1 cellular context compared by ENCODE assay signal in the genomic region with DNA sequence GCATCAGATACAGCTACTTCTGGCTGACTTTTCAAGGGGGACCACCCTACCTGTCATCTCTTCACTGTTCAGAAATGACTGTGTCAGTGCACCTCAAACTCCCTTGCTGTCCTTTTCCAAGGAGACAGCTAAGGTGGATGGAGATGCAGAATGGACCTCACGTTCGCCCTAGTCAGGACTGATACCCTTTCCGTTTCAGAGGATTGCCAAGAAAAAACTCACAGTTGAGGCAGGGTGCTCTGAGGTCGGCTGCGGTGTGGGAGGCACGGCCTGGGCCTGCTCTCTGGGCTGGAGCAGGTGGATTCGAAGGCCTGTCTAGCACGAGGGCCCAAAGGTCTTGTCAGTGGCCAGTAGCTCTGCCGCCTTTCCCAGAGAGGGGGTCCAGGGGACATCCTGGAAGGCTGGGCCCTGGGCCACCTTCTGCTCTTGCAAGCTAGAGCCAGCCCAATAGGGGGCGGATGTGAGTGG.
TF ChIP-seq lines count a peak whose summit lies in the region.

No MANE protein-coding gene starts in this region.

TF ChIP-seq in GM23338, 12 proteins besides CTCF, POLR2A, EP300 and RAD21:
- TF ChIP-seq, protein P1, sequence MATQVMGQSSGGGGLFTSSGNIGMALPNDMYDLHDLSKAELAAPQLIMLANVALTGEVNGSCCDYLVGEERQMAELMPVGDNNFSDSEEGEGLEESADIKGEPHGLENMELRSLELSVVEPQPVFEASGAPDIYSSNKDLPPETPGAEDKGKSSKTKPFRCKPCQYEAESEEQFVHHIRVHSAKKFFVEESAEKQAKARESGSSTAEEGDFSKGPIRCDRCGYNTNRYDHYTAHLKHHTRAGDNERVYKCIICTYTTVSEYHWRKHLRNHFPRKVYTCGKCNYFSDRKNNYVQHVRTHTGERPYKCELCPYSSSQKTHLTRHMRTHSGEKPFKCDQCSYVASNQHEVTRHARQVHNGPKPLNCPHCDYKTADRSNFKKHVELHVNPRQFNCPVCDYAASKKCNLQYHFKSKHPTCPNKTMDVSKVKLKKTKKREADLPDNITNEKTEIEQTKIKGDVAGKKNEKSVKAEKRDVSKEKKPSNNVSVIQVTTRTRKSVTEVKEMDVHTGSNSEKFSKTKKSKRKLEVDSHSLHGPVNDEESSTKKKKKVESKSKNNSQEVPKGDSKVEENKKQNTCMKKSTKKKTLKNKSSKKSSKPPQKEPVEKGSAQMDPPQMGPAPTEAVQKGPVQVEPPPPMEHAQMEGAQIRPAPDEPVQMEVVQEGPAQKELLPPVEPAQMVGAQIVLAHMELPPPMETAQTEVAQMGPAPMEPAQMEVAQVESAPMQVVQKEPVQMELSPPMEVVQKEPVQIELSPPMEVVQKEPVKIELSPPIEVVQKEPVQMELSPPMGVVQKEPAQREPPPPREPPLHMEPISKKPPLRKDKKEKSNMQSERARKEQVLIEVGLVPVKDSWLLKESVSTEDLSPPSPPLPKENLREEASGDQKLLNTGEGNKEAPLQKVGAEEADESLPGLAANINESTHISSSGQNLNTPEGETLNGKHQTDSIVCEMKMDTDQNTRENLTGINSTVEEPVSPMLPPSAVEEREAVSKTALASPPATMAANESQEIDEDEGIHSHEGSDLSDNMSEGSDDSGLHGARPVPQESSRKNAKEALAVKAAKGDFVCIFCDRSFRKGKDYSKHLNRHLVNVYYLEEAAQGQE (IDR thresholded peaks at IDR 0.05; ENCODE audit: unreplicated experiment): no peak
- TF ChIP-seq EZH2phosphoT487 (IDR thresholded peaks at IDR 0.05; ENCODE audit: unreplicated experiment) (no peak), POLR2AphosphoS5 (IDR thresholded peaks at IDR 0.05; ENCODE audit: low read depth) (no peak), EZH2 (IDR thresholded peaks at IDR 0.05; ENCODE audit: low read depth, unreplicated experiment) (no peak), JUNB (IDR thresholded peaks at IDR 0.05; ENCODE audit: unreplicated experiment) (no peak), STAT1 (IDR thresholded peaks at IDR 0.05; ENCODE audit: unreplicated experiment) (no peak), ZNF331 (CRISPR knock-in tag; IDR thresholded peaks at IDR 0.05; ENCODE audit: low read depth) (no peak), ZNF114 (CRISPR knock-in tag; IDR thresholded peaks at IDR 0.05) (no peak), NANOG (IDR thresholded peaks at IDR 0.05; ENCODE audit: borderline replicate concordance) (no peak), CREB1 (CRISPR knock-in tag; IDR thresholded peaks at IDR 0.05; ENCODE audit: low read depth) (no peak)
- TF ChIP-seq, protein P2, sequence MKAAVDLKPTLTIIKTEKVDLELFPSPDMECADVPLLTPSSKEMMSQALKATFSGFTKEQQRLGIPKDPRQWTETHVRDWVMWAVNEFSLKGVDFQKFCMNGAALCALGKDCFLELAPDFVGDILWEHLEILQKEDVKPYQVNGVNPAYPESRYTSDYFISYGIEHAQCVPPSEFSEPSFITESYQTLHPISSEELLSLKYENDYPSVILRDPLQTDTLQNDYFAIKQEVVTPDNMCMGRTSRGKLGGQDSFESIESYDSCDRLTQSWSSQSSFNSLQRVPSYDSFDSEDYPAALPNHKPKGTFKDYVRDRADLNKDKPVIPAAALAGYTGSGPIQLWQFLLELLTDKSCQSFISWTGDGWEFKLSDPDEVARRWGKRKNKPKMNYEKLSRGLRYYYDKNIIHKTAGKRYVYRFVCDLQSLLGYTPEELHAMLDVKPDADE (IDR thresholded peaks at IDR 0.05): no peak
- TF ChIP-seq, protein P3, sequence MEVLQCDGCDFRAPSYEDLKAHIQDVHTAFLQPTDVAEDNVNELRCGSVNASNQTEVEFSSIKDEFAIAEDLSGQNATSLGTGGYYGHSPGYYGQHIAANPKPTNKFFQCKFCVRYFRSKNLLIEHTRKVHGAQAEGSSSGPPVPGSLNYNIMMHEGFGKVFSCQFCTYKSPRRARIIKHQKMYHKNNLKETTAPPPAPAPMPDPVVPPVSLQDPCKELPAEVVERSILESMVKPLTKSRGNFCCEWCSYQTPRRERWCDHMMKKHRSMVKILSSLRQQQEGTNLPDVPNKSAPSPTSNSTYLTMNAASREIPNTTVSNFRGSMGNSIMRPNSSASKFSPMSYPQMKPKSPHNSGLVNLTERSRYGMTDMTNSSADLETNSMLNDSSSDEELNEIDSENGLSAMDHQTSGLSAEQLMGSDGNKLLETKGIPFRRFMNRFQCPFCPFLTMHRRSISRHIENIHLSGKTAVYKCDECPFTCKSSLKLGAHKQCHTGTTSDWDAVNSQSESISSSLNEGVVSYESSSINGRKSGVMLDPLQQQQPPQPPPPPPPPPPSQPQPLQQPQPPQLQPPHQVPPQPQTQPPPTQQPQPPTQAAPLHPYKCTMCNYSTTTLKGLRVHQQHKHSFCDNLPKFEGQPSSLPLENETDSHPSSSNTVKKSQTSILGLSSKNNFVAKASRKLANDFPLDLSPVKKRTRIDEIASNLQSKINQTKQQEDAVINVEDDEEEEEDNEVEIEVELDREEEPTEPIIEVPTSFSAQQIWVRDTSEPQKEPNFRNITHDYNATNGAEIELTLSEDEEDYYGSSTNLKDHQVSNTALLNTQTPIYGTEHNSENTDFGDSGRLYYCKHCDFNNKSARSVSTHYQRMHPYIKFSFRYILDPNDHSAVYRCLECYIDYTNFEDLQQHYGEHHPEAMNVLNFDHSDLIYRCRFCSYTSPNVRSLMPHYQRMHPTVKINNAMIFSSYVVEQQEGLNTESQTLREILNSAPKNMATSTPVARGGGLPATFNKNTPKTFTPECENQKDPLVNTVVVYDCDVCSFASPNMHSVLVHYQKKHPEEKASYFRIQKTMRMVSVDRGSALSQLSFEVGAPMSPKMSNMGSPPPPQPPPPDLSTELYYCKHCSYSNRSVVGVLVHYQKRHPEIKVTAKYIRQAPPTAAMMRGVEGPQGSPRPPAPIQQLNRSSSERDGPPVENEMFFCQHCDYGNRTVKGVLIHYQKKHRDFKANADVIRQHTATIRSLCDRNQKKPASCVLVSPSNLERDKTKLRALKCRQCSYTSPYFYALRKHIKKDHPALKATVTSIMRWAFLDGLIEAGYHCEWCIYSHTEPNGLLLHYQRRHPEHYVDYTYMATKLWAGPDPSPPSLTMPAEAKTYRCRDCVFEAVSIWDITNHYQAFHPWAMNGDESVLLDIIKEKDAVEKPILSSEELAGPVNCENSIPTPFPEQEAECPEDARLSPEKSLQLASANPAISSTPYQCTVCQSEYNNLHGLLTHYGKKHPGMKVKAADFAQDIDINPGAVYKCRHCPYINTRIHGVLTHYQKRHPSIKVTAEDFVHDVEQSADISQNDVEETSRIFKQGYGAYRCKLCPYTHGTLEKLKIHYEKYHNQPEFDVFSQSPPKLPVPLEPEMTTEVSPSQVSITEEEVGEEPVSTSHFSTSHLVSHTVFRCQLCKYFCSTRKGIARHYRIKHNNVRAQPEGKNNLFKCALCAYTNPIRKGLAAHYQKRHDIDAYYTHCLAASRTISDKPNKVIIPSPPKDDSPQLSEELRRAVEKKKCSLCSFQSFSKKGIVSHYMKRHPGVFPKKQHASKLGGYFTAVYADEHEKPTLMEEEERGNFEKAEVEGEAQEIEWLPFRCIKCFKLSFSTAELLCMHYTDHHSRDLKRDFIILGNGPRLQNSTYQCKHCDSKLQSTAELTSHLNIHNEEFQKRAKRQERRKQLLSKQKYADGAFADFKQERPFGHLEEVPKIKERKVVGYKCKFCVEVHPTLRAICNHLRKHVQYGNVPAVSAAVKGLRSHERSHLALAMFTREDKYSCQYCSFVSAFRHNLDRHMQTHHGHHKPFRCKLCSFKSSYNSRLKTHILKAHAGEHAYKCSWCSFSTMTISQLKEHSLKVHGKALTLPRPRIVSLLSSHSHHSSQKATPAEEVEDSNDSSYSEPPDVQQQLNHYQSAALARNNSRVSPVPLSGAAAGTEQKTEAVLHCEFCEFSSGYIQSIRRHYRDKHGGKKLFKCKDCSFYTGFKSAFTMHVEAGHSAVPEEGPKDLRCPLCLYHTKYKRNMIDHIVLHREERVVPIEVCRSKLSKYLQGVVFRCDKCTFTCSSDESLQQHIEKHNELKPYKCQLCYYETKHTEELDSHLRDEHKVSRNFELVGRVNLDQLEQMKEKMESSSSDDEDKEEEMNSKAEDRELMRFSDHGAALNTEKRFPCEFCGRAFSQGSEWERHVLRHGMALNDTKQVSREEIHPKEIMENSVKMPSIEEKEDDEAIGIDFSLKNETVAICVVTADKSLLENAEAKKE (CRISPR knock-in tag; IDR thresholded peaks at IDR 0.05): no peak
